In the genomic region with DNA sequence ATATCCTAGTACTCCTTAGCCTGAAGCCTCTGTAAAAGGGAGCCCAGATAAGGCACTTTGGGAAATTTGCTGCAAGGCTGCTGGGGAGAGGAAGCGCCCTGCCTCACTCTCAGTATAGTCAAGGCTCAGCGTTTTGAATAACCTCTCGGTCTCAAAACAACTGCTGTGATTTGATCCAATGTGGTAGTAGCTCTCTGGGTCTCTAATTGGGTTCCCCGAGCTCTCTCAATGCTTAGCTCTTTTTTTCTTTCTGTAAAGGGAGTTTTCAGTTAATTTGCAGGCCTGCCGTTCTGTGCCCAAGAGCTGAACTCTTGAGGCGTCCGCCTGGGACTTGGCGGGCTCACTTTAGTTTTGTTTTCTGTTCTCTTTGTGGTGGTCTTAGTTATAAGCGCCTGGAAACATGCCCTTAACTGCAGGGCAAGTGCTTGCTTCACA, we compare ENCODE assay signal across 15 cellular contexts. TPM values are rescaled to one million over a fixed set of nuclear protein-coding genes. Genes with fewer than 3 reads are reported as not detected.
DNase-seq lines count a peak whose midpoint lies in the region; ATAC-seq and TF ChIP-seq lines count a peak whose summit lies in the region.
"Had no signal": no experiment of that assay in that cellular context is flagged by ENCODE, and none has a peak within 500 bp of the region (broad histone marks: within the 10 kb centered on the region; RNA-seq: fewer than 3 reads in every experiment).

No MANE protein-coding gene starts in this region.

- H3K27ac ChIP-seq in lower lobe of right lung (peak overlapping the region; percentile 19), subcutaneous abdominal adipose tissue (ENCODE audit: low read depth, low read length) (peak overlapping the region; percentile 38)
- H3K27ac ChIP-seq: KMS-11, SJCRH30 had no signal

- peak; percentile 30 to 74 for ATAC-seq in lower lobe of right lung
- ATAC-seq: HCT116 had no signal

- TF ChIP-seq CTCF in choroid plexus epithelial cell (conservative IDR thresholded peaks at IDR 0.05; ENCODE audit: low read depth, low read length) = no peak
- TF ChIP-seq CTCF in lower lobe of right lung (IDR thresholded peaks at IDR 0.05) = no peak

- H3K4me3 ChIP-seq in choroid plexus epithelial cell (ENCODE audit: low read depth, low read length) (no peak overlapping the region), lower lobe of right lung (no peak overlapping the region), subcutaneous abdominal adipose tissue (ENCODE audit: low read depth in 1 of 5, low read length in 5 of 5) (peak overlapping the region in 2 of 5 donors; percentile 20 to 44)
- H3K4me3 ChIP-seq: SJCRH30, skin epidermis had no signal

- H3K27me3 ChIP-seq in lower lobe of right lung (ENCODE audit: low read depth) (no peaks in the 10 kb centered on the region), subcutaneous abdominal adipose tissue (ENCODE audit: control insufficient read depth in 5 of 5, insufficient read depth in 4 of 5, low read length in 5 of 5) (no peaks in the 10 kb centered on the region)
- H3K27me3 ChIP-seq: SJCRH30 had no signal

- intact Hi-C loops in lower lobe of right lung (cut with DNase I) = no loop called here

- H3K9me3 ChIP-seq in lower lobe of right lung (no peaks in the 10 kb centered on the region), subcutaneous abdominal adipose tissue (ENCODE audit: control insufficient read depth in 5 of 5, low read length in 5 of 5) (no peaks in the 10 kb centered on the region)
- H3K9me3 ChIP-seq: SJCRH30 had no signal

- H3K4me1 ChIP-seq in lower lobe of right lung (peaks cover 18% of the 10 kb centered on the region), subcutaneous abdominal adipose tissue (ENCODE audit: control insufficient read depth in 5 of 5, insufficient read depth in 5 of 5, low read length in 5 of 5) (peaks cover 0 to 30% (median 5%) of the 10 kb centered on the region in 5 donors)

- H3K36me3 ChIP-seq in lower lobe of right lung (no peaks in the 10 kb centered on the region), subcutaneous abdominal adipose tissue (ENCODE audit: control insufficient read depth in 5 of 5, insufficient read depth in 5 of 5, low read length in 5 of 5) (no peaks in the 10 kb centered on the region)
- H3K36me3 ChIP-seq: SJCRH30 had no signal

- H3K9ac ChIP-seq in subcutaneous abdominal adipose tissue (ENCODE audit: low read length in 5 of 5) = peak overlapping the region in 4 of 5 donors; percentile 33 to 61 (median 44)
- H3K9ac ChIP-seq: KMS-11 had no signal

- DNase-seq in NCI-H2227 (lab: John Stamatoyannopoulos, UW; ENCODE audit: unreplicated experiment) (peak; percentile 20), choroid plexus epithelial cell (ENCODE audit: low read depth) (peak; percentile 61), lower lobe of right lung (no peak), NCI-H1417 treated with DMSO at 0.1 percent for 48 hours (lab: John Stamatoyannopoulos, UW) (no peak), COLO829 (ENCODE audit: low spot score) (no peak)
- no peak for DNase-seq in activated CD4-positive, alpha-beta T cell treated with anti-CD3 and anti-CD28 coated beads, Interleukin-2, amount 50 U/mL, for 4 hours
- no peak for DNase-seq in activated CD4-positive, CD25-positive, alpha-beta regulatory T cell treated with anti-CD3 and anti-CD28 coated beads, Interleukin-2, amount 50 U/mL, for 72 hours
- DNase-seq: activated naive CD4-positive, alpha-beta T cell treated with anti-CD3 and anti-CD28 coated beads for 36 hours; CD4-positive, alpha-beta T cell; NCI-H226; SJCRH30 had no signal

RNA-seq across cellular contexts. Expression of gene ZHX3, which starts 41.2 kb away (rescaled TPM):
- 34.5 TPM for total RNA-seq in lower lobe of right lung

Comparison
In these comparisons a context has a peak if more than half of its experiments do, and no peak if none do; other contexts are left out.
1. DNase-seq: peak in NCI-H2227 (single experiment) and choroid plexus epithelial cell (single experiment); none in lower lobe of right lung (single experiment), activated CD4-positive, alpha-beta T cell treated with anti-CD3 and anti-CD28 coated beads, Interleukin-2, amount 50 U/mL, for 4 hours (0 of 2), NCI-H1417 treated with DMSO at 0.1 percent for 48 hours (single experiment), activated CD4-positive, CD25-positive, alpha-beta regulatory T cell treated with anti-CD3 and anti-CD28 coated beads, Interleukin-2, amount 50 U/mL, for 72 hours (single experiment) and COLO829 (single experiment).